Comparison of ENCODE assay signal across 22 cellular contexts in the genomic region with DNA sequence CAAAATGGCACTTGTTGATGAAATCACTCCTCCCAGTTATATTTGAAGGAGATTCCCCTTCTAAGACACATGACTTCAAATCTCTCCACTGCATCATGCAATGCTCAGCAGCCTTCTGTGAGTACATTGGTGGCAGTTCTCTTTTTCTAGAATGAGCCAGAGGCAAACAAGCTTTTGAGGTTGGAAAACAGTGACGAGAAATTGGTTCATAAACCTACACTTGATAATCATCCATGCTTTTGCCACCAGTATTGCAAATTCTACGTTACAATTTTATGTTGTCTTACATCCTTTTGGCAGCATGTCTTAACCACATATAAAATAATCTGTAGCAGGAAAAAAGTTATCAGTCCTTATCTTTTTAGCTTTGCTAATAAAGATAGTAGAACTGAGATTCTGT.
DNase-seq lines count a peak whose midpoint lies in the region; ATAC-seq and TF ChIP-seq lines count a peak whose summit lies in the region.
"Had no signal": no experiment of that assay in that cellular context is flagged by ENCODE, and none has a peak within 500 bp of the region (broad histone marks: within the 10 kb centered on the region; RNA-seq: fewer than 3 reads in every experiment).

No MANE protein-coding gene starts in this region.

- intact Hi-C loops in dendritic cell treated with granulocyte-macrophage colony-stimulating factor and Interleukin-4, amounts not matched to agents 40 ng/mL and 50 ng/mL, for 4 days (cut with micrococcal nuclease), result no loop called here
- intact Hi-C loops in left lung (cut with DNase I), result no loop called here
- intact Hi-C loops in sciatic nerve (cut with DNase I), result no loop called here
- intact Hi-C loops in CD4-positive, alpha-beta T cell (cut with DNase I, micrococcal nuclease), result no loop called here

- no peaks in the 10 kb centered on the region for H3K27me3 Mint-ChIP-seq in GM23338 (ENCODE audit: insufficient read depth, low read depth, poor library complexity)
- no peaks in the 10 kb centered on the region for H3K27me3 Mint-ChIP-seq in dendritic cell treated with granulocyte-macrophage colony-stimulating factor and Interleukin-4, amounts not matched to agents 40 ng/mL and 50 ng/mL, for 4 days
- H3K27me3 Mint-ChIP-seq in CD4-positive, alpha-beta T cell, result peaks cover 12% of the 10 kb centered on the region
- H3K27me3 Mint-ChIP-seq: activated CD8-positive, alpha-beta memory T cell treated with anti-CD3 and anti-CD28 coated beads, Interleukin-2, amount 10 ng/mL, durations not matched to agents 7 days and 5 days had no signal

- peaks cover 8% of the 10 kb centered on the region for H3K4me1 Mint-ChIP-seq in GM23338
- peaks cover 23% of the 10 kb centered on the region for H3K4me1 Mint-ChIP-seq in dendritic cell treated with granulocyte-macrophage colony-stimulating factor and Interleukin-4, amounts not matched to agents 40 ng/mL and 50 ng/mL, for 4 days (ENCODE audit: low read depth)
- no peaks in the 10 kb centered on the region for H3K4me1 Mint-ChIP-seq in CD4-positive, alpha-beta T cell (ENCODE audit: low read depth)
- H3K4me1 Mint-ChIP-seq: activated CD8-positive, alpha-beta memory T cell treated with anti-CD3 and anti-CD28 coated beads, Interleukin-2, amount 10 ng/mL, durations not matched to agents 7 days and 5 days; CD4-positive, CD25-positive, alpha-beta regulatory T cell had no signal

- no peak for ATAC-seq in GM23338
- peak; percentile 50 for ATAC-seq in left lung
- peak; percentile 67 for ATAC-seq in sciatic nerve
- no peak for ATAC-seq in CD4-positive, alpha-beta T cell (ENCODE audit: poor library complexity)
- ATAC-seq: activated CD4-positive, CD25-positive, alpha-beta regulatory T cell treated with anti-CD3 and anti-CD28 coated beads, Interleukin-2, amount 50 U/mL, for 24 hours; activated CD8-positive, alpha-beta memory T cell treated with anti-CD3 and anti-CD28 coated beads, Interleukin-2, amount 10 ng/mL, durations not matched to agents 7 days and 5 days; stimulated activated naive B cell treated with anti-CD40 and anti-IgM and Interleukin-4, amounts not matched to agents 10 μg/mL and 1 μg/mL and 100 μg/mL, for 72 hours had no signal

- TF ChIP-seq CTCF in GM23338 (conservative IDR thresholded peaks at IDR 0.05; ENCODE audit: low read depth in 2 of 2) (no peak), left lung (IDR thresholded peaks at IDR 0.05) (no peak)
- no peak for TF ChIP-seq CTCF in CD4-positive, alpha-beta T cell (IDR thresholded peaks at IDR 0.05)

- H3K9me3 ChIP-seq in left lung, result no peaks in the 10 kb centered on the region
- H3K9me3 ChIP-seq in CD4-positive, alpha-beta T cell (ENCODE audit: control insufficient read depth, low read length), result no peaks in the 10 kb centered on the region
- H3K9me3 ChIP-seq: ovary had no signal

- DNase-seq in GM23338 (ENCODE audit: low spot score) (no peak), left lung (no peak), sciatic nerve (ENCODE audit: low spot score) (no peak), HUDEP-2 (lab: John Stamatoyannopoulos, UW; ENCODE audit: unreplicated experiment in 76 of 76) (no peak), MV-4-11 (lab: John Stamatoyannopoulos, UW) (no peak), NCI-H69 (lab: John Stamatoyannopoulos, UW) (no peak)
- DNase-seq in CD4-positive, alpha-beta T cell, result no peak
- DNase-seq: activated CD8-positive, alpha-beta memory T cell treated with anti-CD3 and anti-CD28 coated beads, Interleukin-2, amount 10 ng/mL, durations not matched to agents 7 days and 5 days; aorta; CD4-positive, CD25-positive, alpha-beta regulatory T cell; cortex of kidney; DND-41; KBM-7; NCI-H1417 treated with DMSO at 0.1 percent for 48 hours; stimulated activated CD4-positive, alpha-beta T cell treated with anti-CD3 and anti-CD28 coated beads, Interleukin-12 subunit alpha, Interleukin-12 subunit beta, amount 100 ng/mL, for 4 hours; stimulated activated naive B cell treated with anti-CD40 and anti-IgM and Interleukin-4, amounts not matched to agents 10 μg/mL and 1 μg/mL and 100 μg/mL, for 72 hours had no signal

- H3F3A ChIP-seq in GM23338 (replicated peaks; ENCODE audit: low read depth), result no peaks in the 10 kb centered on the region

- no peaks in the 10 kb centered on the region for H3K27me3 ChIP-seq in GM23338 (ENCODE audit: insufficient read depth)
- H3K27me3 ChIP-seq in left lung, result no peaks in the 10 kb centered on the region
- H3K27me3 ChIP-seq in CD4-positive, alpha-beta T cell (ENCODE audit: control insufficient read depth, insufficient read depth, low read length), result no peaks in the 10 kb centered on the region
- H3K27me3 ChIP-seq: ovary had no signal

- H3K4me3 ChIP-seq in GM23338, result no peak overlapping the region
- no peak overlapping the region for H3K4me3 ChIP-seq in left lung
- H3K4me3 ChIP-seq: ovary had no signal

- H3K79me2 ChIP-seq in GM23338 (replicated peaks; ENCODE audit: insufficient read depth), result no peaks in the 10 kb centered on the region

- POLR2A ChIA-PET in CD4-positive, alpha-beta T cell (lab: Charles Lee), result no interaction called here

- no peak overlapping the region for H3K27ac Mint-ChIP-seq in GM23338
- peak overlapping the region; percentile 39 for H3K27ac Mint-ChIP-seq in dendritic cell treated with granulocyte-macrophage colony-stimulating factor and Interleukin-4, amounts not matched to agents 40 ng/mL and 50 ng/mL, for 4 days
- H3K27ac Mint-ChIP-seq in CD4-positive, alpha-beta T cell, result no peak overlapping the region
- H3K27ac Mint-ChIP-seq: activated CD8-positive, alpha-beta memory T cell treated with anti-CD3 and anti-CD28 coated beads, Interleukin-2, amount 10 ng/mL, durations not matched to agents 7 days and 5 days; CD4-positive, CD25-positive, alpha-beta regulatory T cell; stimulated activated naive B cell treated with anti-CD40 and anti-IgM and Interleukin-4, amounts not matched to agents 10 μg/mL and 1 μg/mL and 100 μg/mL, for 72 hours; T-helper 1 cell treated with Interleukin-12 subunit alpha and Interleukin-12 subunit beta and Interleukin-4 antibody, amounts not matched to agents 30 μg/mL and 1 μg/mL, for 36 hours had no signal

- CTCF ChIA-PET in CD4-positive, alpha-beta T cell (lab: Charles Lee), result no interaction called here

- H3K9me2 ChIP-seq in GM23338 (ENCODE audit: insufficient read depth), result no peaks in the 10 kb centered on the region

- H3K36me3 ChIP-seq in GM23338 (ENCODE audit: insufficient read depth) (no peaks in the 10 kb centered on the region), left lung (no peaks in the 10 kb centered on the region)
- H3K36me3 ChIP-seq: ovary had no signal

- no peak overlapping the region for H3K4me2 ChIP-seq in GM23338

- peaks cover 5% of the 10 kb centered on the region for H3K9me3 Mint-ChIP-seq in GM23338
- H3K9me3 Mint-ChIP-seq in dendritic cell treated with granulocyte-macrophage colony-stimulating factor and Interleukin-4, amounts not matched to agents 40 ng/mL and 50 ng/mL, for 4 days, result peaks cover 20% of the 10 kb centered on the region
- peaks cover 3% of the 10 kb centered on the region for H3K9me3 Mint-ChIP-seq in CD4-positive, alpha-beta T cell
- H3K9me3 Mint-ChIP-seq: stimulated activated naive B cell treated with anti-CD40 and anti-IgM and Interleukin-4, amounts not matched to agents 10 μg/mL and 1 μg/mL and 100 μg/mL, for 72 hours; T-helper 1 cell treated with Interleukin-12 subunit alpha and Interleukin-12 subunit beta and Interleukin-4 antibody, amounts not matched to agents 30 μg/mL and 1 μg/mL, for 36 hours had no signal

- H3K4me1 ChIP-seq in GM23338 (ENCODE audit: insufficient read depth) (no peaks in the 10 kb centered on the region), left lung (no peaks in the 10 kb centered on the region)

- H4K20me1 ChIP-seq in GM23338 (replicated peaks; ENCODE audit: insufficient read depth), result no peaks in the 10 kb centered on the region

- H2AFZ ChIP-seq in GM23338, result peak overlapping the region; percentile 28; the same call in 1 of the 2 replicates

- H3K27ac ChIP-seq in GM23338 (ENCODE audit: low read depth), result no peak overlapping the region
- H3K27ac ChIP-seq in left lung, result peak overlapping the region in 1 of 2 donors; percentile 8
- no peak overlapping the region for H3K27ac ChIP-seq in CD4-positive, alpha-beta T cell (ENCODE audit: low read depth, low read length)
- H3K27ac ChIP-seq: epithelial cell of prostate, HL-60 had no signal

- H3K4me3 Mint-ChIP-seq in GM23338, result no peak overlapping the region
- H3K4me3 Mint-ChIP-seq in dendritic cell treated with granulocyte-macrophage colony-stimulating factor and Interleukin-4, amounts not matched to agents 40 ng/mL and 50 ng/mL, for 4 days, result no peak overlapping the region
- H3K4me3 Mint-ChIP-seq in CD4-positive, alpha-beta T cell, result no peak overlapping the region
- H3K4me3 Mint-ChIP-seq: activated CD8-positive, alpha-beta memory T cell treated with anti-CD3 and anti-CD28 coated beads, Interleukin-2, amount 10 ng/mL, durations not matched to agents 7 days and 5 days; CD4-positive, CD25-positive, alpha-beta regulatory T cell; stimulated activated naive B cell treated with anti-CD40 and anti-IgM and Interleukin-4, amounts not matched to agents 10 μg/mL and 1 μg/mL and 100 μg/mL, for 72 hours; T-helper 1 cell treated with Interleukin-12 subunit alpha and Interleukin-12 subunit beta and Interleukin-4 antibody, amounts not matched to agents 30 μg/mL and 1 μg/mL, for 36 hours had no signal

- H3K36me3 Mint-ChIP-seq in GM23338 (ENCODE audit: low read depth), result peaks cover 11% of the 10 kb centered on the region; the same call in 2 of the 3 replicates
- no peaks in the 10 kb centered on the region for H3K36me3 Mint-ChIP-seq in dendritic cell treated with granulocyte-macrophage colony-stimulating factor and Interleukin-4, amounts not matched to agents 40 ng/mL and 50 ng/mL, for 4 days (ENCODE audit: low read depth)
- H3K36me3 Mint-ChIP-seq in CD4-positive, alpha-beta T cell (ENCODE audit: low read depth), result no peaks in the 10 kb centered on the region
- H3K36me3 Mint-ChIP-seq: activated CD8-positive, alpha-beta memory T cell treated with anti-CD3 and anti-CD28 coated beads, Interleukin-2, amount 10 ng/mL, durations not matched to agents 7 days and 5 days; CD4-positive, CD25-positive, alpha-beta regulatory T cell; stimulated activated naive B cell treated with anti-CD40 and anti-IgM and Interleukin-4, amounts not matched to agents 10 μg/mL and 1 μg/mL and 100 μg/mL, for 72 hours had no signal

Comparison
In these comparisons a context has a peak if more than half of its experiments do, and no peak if none do; other contexts are left out.
1. ATAC-seq: peak in left lung (single experiment) and sciatic nerve (single experiment); none in GM23338 (single experiment) and CD4-positive, alpha-beta T cell (single experiment).